21 cellular contexts compared by ENCODE assay signal in the genomic region with DNA sequence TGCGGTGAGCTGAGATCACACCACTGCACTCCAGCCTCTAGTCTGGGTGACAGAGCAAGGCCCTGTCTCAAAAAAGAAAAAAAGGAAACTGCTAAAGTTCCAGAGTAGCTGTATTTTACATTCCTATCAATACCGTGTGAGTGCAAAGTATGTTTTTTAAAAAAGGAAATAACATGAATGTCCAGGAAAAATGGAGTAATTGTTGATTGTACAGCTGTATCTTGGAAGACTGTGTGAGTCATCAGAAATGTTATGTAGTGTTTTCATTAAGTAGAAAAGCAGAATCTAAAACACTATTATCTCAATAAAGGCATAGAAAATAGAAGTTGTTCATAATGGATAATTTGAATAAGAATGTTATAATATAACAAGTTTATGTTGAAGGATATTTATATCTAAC. TPM values are rescaled to one million over a fixed set of nuclear protein-coding genes. Genes with fewer than 3 reads are reported as not detected.
DNase-seq lines count a peak whose midpoint lies in the region; ATAC-seq and TF ChIP-seq lines count a peak whose summit lies in the region.
"Had no signal": no experiment of that assay in that cellular context is flagged by ENCODE, and none has a peak within 500 bp of the region (broad histone marks: within the 10 kb centered on the region; RNA-seq: fewer than 3 reads in every experiment).

No MANE protein-coding gene starts in this region.

- no peaks in the 10 kb centered on the region for H3K27me3 Mint-ChIP-seq in osteocyte (ENCODE audit: unreplicated experiment)
- H3K27me3 Mint-ChIP-seq: activated CD8-positive, alpha-beta T cell treated with anti-CD3 and anti-CD28 coated beads for 36 hours; naive thymus-derived CD8-positive, alpha-beta T cell had no signal

- peak overlapping the region; percentile 12 for H3K4me3 Mint-ChIP-seq in osteocyte (ENCODE audit: unreplicated experiment)
- H3K4me3 Mint-ChIP-seq: activated CD8-positive, alpha-beta T cell treated with anti-CD3 and anti-CD28 coated beads for 36 hours; naive thymus-derived CD8-positive, alpha-beta T cell had no signal

- ATAC-seq in upper lobe of left lung (ENCODE audit: low FRiP score in 2 of 2), result no peak
- no peak for ATAC-seq in HG02970 (IDR thresholded peaks at IDR 0.05; ENCODE audit: low FRiP score, unreplicated experiment)
- ATAC-seq: activated CD8-positive, alpha-beta T cell treated with anti-CD3 and anti-CD28 coated beads for 36 hours; gastrocnemius medialis; HCT116; naive thymus-derived CD8-positive, alpha-beta T cell; right lobe of liver had no signal

- no peak for TF ChIP-seq EP300 in upper lobe of left lung (IDR thresholded peaks at IDR 0.05)

- H3K9me3 Mint-ChIP-seq in osteocyte (ENCODE audit: unreplicated experiment), result no peaks in the 10 kb centered on the region
- H3K9me3 Mint-ChIP-seq: activated CD8-positive, alpha-beta T cell treated with anti-CD3 and anti-CD28 coated beads for 36 hours; naive thymus-derived CD8-positive, alpha-beta T cell had no signal

- H3K27ac ChIP-seq in upper lobe of left lung (no peak overlapping the region), substantia nigra (ENCODE audit: low read depth, low read length, poor library complexity, severe bottlenecking) (no peak overlapping the region)
- H3K27ac ChIP-seq: gastrocnemius medialis, ovary, right lobe of liver, SK-N-MC had no signal

- H3K9me3 ChIP-seq in upper lobe of left lung, result no peaks in the 10 kb centered on the region
- H3K9me3 ChIP-seq: Caco-2, gastrocnemius medialis, ovary, right lobe of liver had no signal

- no peaks in the 10 kb centered on the region for H3K4me1 ChIP-seq in upper lobe of left lung
- H3K4me1 ChIP-seq: Caco-2, gastrocnemius medialis, right lobe of liver had no signal

- TF ChIP-seq CTCF in osteocyte (IDR thresholded peaks at IDR 0.05) (no peak), upper lobe of left lung (IDR thresholded peaks at IDR 0.05) (no peak)

- no peaks in the 10 kb centered on the region for H3K27me3 ChIP-seq in upper lobe of left lung
- H3K27me3 ChIP-seq: gastrocnemius medialis, ovary, right lobe of liver had no signal

- H3K27ac Mint-ChIP-seq in osteocyte (ENCODE audit: unreplicated experiment), result peak overlapping the region; percentile 89
- H3K27ac Mint-ChIP-seq: activated CD8-positive, alpha-beta T cell treated with anti-CD3 and anti-CD28 coated beads for 36 hours had no signal

- peaks cover 22% of the 10 kb centered on the region for H3K4me1 Mint-ChIP-seq in osteocyte (ENCODE audit: unreplicated experiment)

- no peaks in the 10 kb centered on the region for H3K36me3 Mint-ChIP-seq in osteocyte (ENCODE audit: unreplicated experiment)

- no peak for TF ChIP-seq POLR2A in upper lobe of left lung (IDR thresholded peaks at IDR 0.05)

- H3K36me3 ChIP-seq in upper lobe of left lung, result no peaks in the 10 kb centered on the region
- H3K36me3 ChIP-seq: gastrocnemius medialis, ovary, right lobe of liver had no signal

- DNase-seq in AG20443 (ENCODE audit: low spot score), result peak; percentile 7
- peak; percentile 15 for DNase-seq in RPMI7951 (ENCODE audit: low read depth)
- DNase-seq in dermis blood vessel endothelial cell, result peak; percentile 85
- no peak for DNase-seq in osteocyte (ENCODE audit: extremely low spot score, unreplicated experiment)
- no peak for DNase-seq in upper lobe of left lung
- DNase-seq in substantia nigra (lab: John Stamatoyannopoulos, UW), result no peak
- DNase-seq in AML-193 (lab: John Stamatoyannopoulos, UW), result no peak
- DNase-seq: activated CD4-positive, CD25-positive, alpha-beta regulatory T cell; activated CD8-positive, alpha-beta T cell treated with anti-CD3 and anti-CD28 coated beads for 36 hours; activated naive CD4-positive, alpha-beta T cell treated with Interleukin-2 at 50 U/mL for 16 hours; activated T-cell treated with anti-CD3 and anti-CD28 coated beads, Interleukin-2, amount 50 U/mL, for 1 hour; Caco-2; gastrocnemius medialis; kidney glomerular epithelial cell; naive thymus-derived CD8-positive, alpha-beta T cell; NCI-H510A treated with DMSO at 0.1 percent for 48 hours; ovary; right lobe of liver had no signal

- 68 to 81% methylated on average over 2 of the region's 2 CpGs for WGBS in upper lobe of left lung, 2 donors

- H3K4me3 ChIP-seq in upper lobe of left lung, result no peak overlapping the region
- H3K4me3 ChIP-seq: gastrocnemius medialis, ovary, right lobe of liver, SK-N-MC had no signal

RNA-seq across cellular contexts. Expression of a gene that starts 53.9 kb away (rescaled TPM):
- 10.8 and 14.7 TPM in 2 replicates for total RNA-seq in RPMI7951 (2014; rRNA removed; shearing (Covaris generic))
- total RNA-seq in dermis blood vessel endothelial cell (10.8 and 17.9 TPM in 2 replicates), osteocyte (22.8 and 27.1 TPM in 2 replicates), upper lobe of left lung (10 to 100 TPM; 11.1 to 44.0 (median 18.7) TPM)

Comparison
In these comparisons a context has a peak if more than half of its experiments do, and no peak if none do; other contexts are left out.
1. DNase-seq: peak in AG20443 (single experiment), RPMI7951 (single experiment) and dermis blood vessel endothelial cell (single experiment); none in osteocyte (single experiment), upper lobe of left lung (0 of 2), substantia nigra (0 of 49) and AML-193 (0 of 2).